In the genomic region with DNA sequence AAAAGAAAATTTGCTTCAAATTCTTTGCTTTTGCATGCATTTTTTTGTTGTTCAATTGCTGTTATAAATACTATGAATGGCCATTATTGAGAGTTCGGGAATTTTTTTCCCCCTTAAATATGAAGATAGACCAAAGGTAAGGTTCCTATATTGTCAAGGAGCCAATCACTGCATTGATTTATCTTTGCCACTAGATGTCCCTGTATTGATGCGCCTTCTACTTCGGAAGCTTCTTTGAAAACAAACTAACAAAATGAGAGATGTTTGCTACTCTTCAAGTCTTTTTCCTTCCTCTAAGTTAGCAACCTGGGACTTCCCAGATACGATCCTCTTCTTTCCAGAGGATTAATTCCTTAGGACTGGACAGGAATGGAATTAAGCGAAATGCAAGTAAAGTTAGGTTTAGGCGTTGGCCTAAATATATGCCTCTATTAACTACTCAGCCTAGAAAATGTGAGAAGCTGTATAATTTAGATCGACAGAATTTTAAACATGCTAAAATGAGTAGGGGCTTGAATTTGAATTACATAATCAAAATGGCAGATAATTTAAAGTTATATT, we compare ENCODE assay signal across 8 cellular contexts.
A peak's percentile ranks its signal among the peaks of the same experiment; 100 is the strongest.
DNase-seq lines count a peak whose midpoint lies in the region; ATAC-seq and TF ChIP-seq lines count a peak whose summit lies in the region.

No MANE protein-coding gene starts in this region.

- peak; percentile 2 for DNase-seq in SKM-1 (lab: John Stamatoyannopoulos, UW; ENCODE audit: unreplicated experiment)
- DNase-seq in SKM-1 treated with dmso at 0.1 percent for 144 hours (lab: John Stamatoyannopoulos, UW; ENCODE audit: unreplicated experiment) = no peak
- peak; percentile 64 for DNase-seq in NB4 (ENCODE audit: low read depth)
- DNase-seq in astrocyte of the cerebellum (ENCODE audit: low read depth) = peak; percentile 56
- DNase-seq in left lung = no peak
- DNase-seq in caudate nucleus (lab: John Stamatoyannopoulos, UW) = no peak
- no peak for DNase-seq in MG63

- H3K4me3 ChIP-seq in NB4 (ENCODE audit: low read depth, low read length) = no peak overlapping the region
- no peak overlapping the region for H3K4me3 ChIP-seq in astrocyte of the cerebellum (ENCODE audit: low read depth, low read length)
- H3K4me3 ChIP-seq in left lung = no peak overlapping the region
- H3K4me3 ChIP-seq in MG63 = no peak overlapping the region

- H3K9me3 ChIP-seq in left lung (peaks cover 0 to 14% of the 10 kb centered on the region in 2 donors), MG63 (peaks cover 6% of the 10 kb centered on the region; the same call in 1 of the 2 replicates)

- H3K27ac ChIP-seq in left lung (no peak overlapping the region), caudate nucleus (ENCODE audit: low read depth, low read length) (no peak overlapping the region)

- ATAC-seq in left lung = peak; percentile 62
- ATAC-seq in HG03571 (IDR thresholded peaks at IDR 0.05; ENCODE audit: unreplicated experiment) = no peak

- in situ Hi-C loops in astrocyte of the cerebellum (cut with HindIII; ENCODE audit: low sequenced_read_pairs) = no loop called here

- TF ChIP-seq POLR2A in NB4 (IDR thresholded peaks at IDR 0.05; ENCODE audit: extremely low read depth, insufficient read length) = no peak

- no peaks in the 10 kb centered on the region for H3K4me1 ChIP-seq in left lung

- H3K36me3 ChIP-seq in left lung (no peaks in the 10 kb centered on the region), MG63 (no peaks in the 10 kb centered on the region)

- peak; percentile 95 for TF ChIP-seq CTCF in NB4 (IDR thresholded peaks at IDR 0.05; ENCODE audit: low read depth, low read length)
- peak; percentile 63 for TF ChIP-seq CTCF in astrocyte of the cerebellum (IDR thresholded peaks at IDR 0.05; ENCODE audit: low read depth, low read length, missing control alignments)
- peak; percentile 22 to 54 for TF ChIP-seq CTCF in left lung (IDR thresholded peaks at IDR 0.05)

- H3K27me3 ChIP-seq in left lung (no peaks in the 10 kb centered on the region), MG63 (no peaks in the 10 kb centered on the region)

- intact Hi-C loops in left lung (cut with DNase I) = no loop called here

Comparison
In these comparisons a context has a peak if more than half of its experiments do, and no peak if none do; other contexts are left out.
1. DNase-seq: peak in SKM-1 (single experiment), NB4 (single experiment) and astrocyte of the cerebellum (single experiment); none in SKM-1 treated with dmso at 0.1 percent for 144 hours (single experiment), left lung (0 of 2), caudate nucleus (0 of 61) and MG63 (single experiment).
2. CTCF ChIP-seq: peak in every context shown above with its lines; median percentile 95 in NB4; 63 in astrocyte of the cerebellum; 38 in left lung.